Comparison of ENCODE assay signal across 16 cellular contexts in the genomic region with DNA sequence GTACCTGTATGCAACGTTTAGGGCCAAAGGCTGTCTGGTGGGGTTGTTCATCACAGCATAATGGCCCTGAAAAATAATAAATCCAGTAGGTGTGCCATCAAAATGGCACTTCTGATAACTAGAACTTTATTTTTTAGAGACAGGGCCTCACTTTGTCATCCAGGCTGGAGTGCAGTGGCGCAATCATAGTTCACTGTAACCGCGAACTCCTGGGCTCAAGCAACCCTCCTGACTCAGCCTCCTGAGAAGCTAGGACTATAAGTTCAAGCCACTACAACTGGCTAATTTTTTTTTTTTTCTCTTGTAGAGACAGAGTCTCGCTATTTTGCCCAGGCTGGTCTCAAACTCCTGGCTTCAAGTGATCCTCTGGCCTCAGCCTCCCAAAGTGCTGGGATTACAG. TPM values are rescaled to one million over a fixed set of nuclear protein-coding genes. Genes with fewer than 3 reads are reported as not detected.
DNase-seq lines count a peak whose midpoint lies in the region; ATAC-seq and TF ChIP-seq lines count a peak whose summit lies in the region.
"Had no signal": no experiment of that assay in that cellular context is flagged by ENCODE, and none has a peak within 500 bp of the region (broad histone marks: within the 10 kb centered on the region; RNA-seq: fewer than 3 reads in every experiment).

No MANE protein-coding gene starts in this region.

- TF ChIP-seq CTCF in MCF 10A (IDR thresholded peaks at IDR 0.05; ENCODE audit: unreplicated experiment) (no peak), breast epithelium (IDR thresholded peaks at IDR 0.05) (no peak), fibroblast of the aortic adventitia (IDR thresholded peaks at IDR 0.05; ENCODE audit: insufficient read depth, low read length) (no peak), esophagus squamous epithelium (IDR thresholded peaks at IDR 0.05) (no peak), A673 (conservative IDR thresholded peaks at IDR 0.05; ENCODE audit: low read depth, low read length) (no peak)

- no peaks in the 10 kb centered on the region for H3K36me3 Mint-ChIP-seq in MCF 10A (ENCODE audit: insufficient read depth, unreplicated experiment)

- H3K27me3 Mint-ChIP-seq in MCF 10A (ENCODE audit: insufficient read depth, unreplicated experiment): no peaks in the 10 kb centered on the region
- H3K27me3 Mint-ChIP-seq: stimulated activated naive B cell treated with anti-CD40 and anti-IgM and Interleukin-4, amounts not matched to agents 10 μg/mL and 1 μg/mL and 100 μg/mL, for 72 hours had no signal

- peaks cover 7% of the 10 kb centered on the region for H3K4me1 Mint-ChIP-seq in MCF 10A (ENCODE audit: insufficient read depth, unreplicated experiment)

- H3K9ac ChIP-seq in SK-N-MC (ENCODE audit: insufficient read length): no peak overlapping the region

- WGBS in esophagus squamous epithelium, 2 donors: 75 to 82% methylated on average over 5 of the region's 5 CpGs

- no peaks in the 10 kb centered on the region for H3K9me3 ChIP-seq in breast epithelium
- no peaks in the 10 kb centered on the region for H3K9me3 ChIP-seq in SK-N-MC (ENCODE audit: low read depth, low read length)
- H3K9me3 ChIP-seq in esophagus squamous epithelium: no peaks in the 10 kb centered on the region
- no peaks in the 10 kb centered on the region for H3K9me3 ChIP-seq in A673 (ENCODE audit: low read depth, low read length, poor library complexity, severe bottlenecking)
- H3K9me3 ChIP-seq: pancreas had no signal

- no peak overlapping the region for H3K27ac ChIP-seq in breast epithelium
- peak overlapping the region; percentile 85 for H3K27ac ChIP-seq in SK-N-MC
- H3K27ac ChIP-seq in esophagus squamous epithelium: no peak overlapping the region
- no peak overlapping the region for H3K27ac ChIP-seq in A673 (ENCODE audit: low read depth, low read length, poor library complexity, severe bottlenecking)
- H3K27ac ChIP-seq: coronary artery, pancreas had no signal

- no peak overlapping the region for H3K4me3 ChIP-seq in breast epithelium
- no peak overlapping the region for H3K4me3 ChIP-seq in SK-N-MC
- no peak overlapping the region for H3K4me3 ChIP-seq in fibroblast of the aortic adventitia (ENCODE audit: low read depth, low read length)
- H3K4me3 ChIP-seq in esophagus squamous epithelium: no peak overlapping the region
- no peak overlapping the region for H3K4me3 ChIP-seq in A673 (ENCODE audit: low read depth, low read length, poor library complexity, severe bottlenecking)
- H3K4me3 ChIP-seq: coronary artery, pancreas had no signal

- BruUV-seq in MCF 10A (replicated peaks; lab: Mats Ljungman, UMichigan) (no TSS peak), A673 (replicated peaks; lab: Mats Ljungman, UMichigan) (no TSS peak)

- ATAC-seq in GM21360 (IDR thresholded peaks at IDR 0.05; ENCODE audit: unreplicated experiment): no peak
- ATAC-seq: pancreas; stimulated activated naive B cell treated with anti-CD40 and anti-IgM and Interleukin-4, amounts not matched to agents 10 μg/mL and 1 μg/mL and 100 μg/mL, for 72 hours had no signal

- H3K4me3 Mint-ChIP-seq in MCF 10A (ENCODE audit: unreplicated experiment): no peak overlapping the region
- H3K4me3 Mint-ChIP-seq: stimulated activated naive B cell treated with anti-CD40 and anti-IgM and Interleukin-4, amounts not matched to agents 10 μg/mL and 1 μg/mL and 100 μg/mL, for 72 hours had no signal

- H3K36me3 ChIP-seq in breast epithelium (peaks cover 11% of the 10 kb centered on the region), SK-N-MC (ENCODE audit: insufficient read depth, low read length) (peaks cover 76% of the 10 kb centered on the region), esophagus squamous epithelium (peaks cover 43 to 84% (median 75%) of the 10 kb centered on the region in 3 donors), A673 (ENCODE audit: insufficient read depth, low read length, poor library complexity, severe bottlenecking) (peaks cover 75% of the 10 kb centered on the region)

- DNase-seq in MCF 10A (ENCODE audit: unreplicated experiment) (peak; percentile 59), breast epithelium (ENCODE audit: low spot score in 2 of 2) (no peak), SK-N-MC (ENCODE audit: low read depth, low spot score) (no peak), fibroblast of the aortic adventitia (ENCODE audit: low read depth) (peak; percentile 38), esophagus squamous epithelium (lab: John Stamatoyannopoulos, UW) (no peak), NCI-H446 (lab: John Stamatoyannopoulos, UW) (no peak), A673 (ENCODE audit: low spot score) (no peak)
- DNase-seq: Karpas-422; NCI-H1694; NCI-H446 treated with DMSO at 0.1 percent for 48 hours; small intestine; stimulated activated naive B cell treated with anti-CD40 and anti-IgM and Interleukin-4, amounts not matched to agents 10 μg/mL and 1 μg/mL and 100 μg/mL, for 72 hours had no signal

- intact Hi-C loops in MCF 10A (cut with micrococcal nuclease): no loop called here
- intact Hi-C loops in breast epithelium (cut with DNase I; ENCODE audit: low total_unique reads): loop anchor here (2.0 kb wide), 1 partner anchor 60 kb away; no protein-coding TSS in a partner anchor
- intact Hi-C loops in esophagus squamous epithelium (cut with DNase I): no loop called here
- intact Hi-C loops in A673 (cut with micrococcal nuclease; ENCODE audit: unreplicated experiment): no loop called here

- peaks cover 0 to 4% of the 10 kb centered on the region in 2 donors for H3K4me1 ChIP-seq in breast epithelium
- H3K4me1 ChIP-seq in esophagus squamous epithelium: peaks cover 11 to 21% (median 11%) of the 10 kb centered on the region in 3 donors
- H3K4me1 ChIP-seq in A673 (ENCODE audit: insufficient read depth, low read length, poor library complexity, severe bottlenecking): peaks cover 10% of the 10 kb centered on the region

- H3K27me3 ChIP-seq in breast epithelium (no peaks in the 10 kb centered on the region), esophagus squamous epithelium (no peaks in the 10 kb centered on the region), A673 (replicated peaks; ENCODE audit: insufficient read depth, low read depth, low read length, poor library complexity) (no peaks in the 10 kb centered on the region)
- H3K27me3 ChIP-seq: pancreas had no signal

- no peak overlapping the region for H3K27ac Mint-ChIP-seq in MCF 10A (ENCODE audit: low read depth, unreplicated experiment)

- POLR2A ChIA-PET in MCF 10A (lab: Yijun Ruan, JAX): interaction anchor here (1.1 to 3.1 kb wide), 2 partner anchors 10 to 146 kb away, joined by 3 to 9 read pairs; no protein-coding TSS in a partner anchor
- POLR2A ChIA-PET in A673 (lab: Charles Lee; ENCODE audit: low non-redundant PET): no interaction called here

- no peak for TF ChIP-seq POLR2A in breast epithelium (IDR thresholded peaks at IDR 0.05)
- no peak for TF ChIP-seq POLR2A in esophagus squamous epithelium (IDR thresholded peaks at IDR 0.05)

- H3K9me3 Mint-ChIP-seq in MCF 10A (ENCODE audit: unreplicated experiment): no peaks in the 10 kb centered on the region
- H3K9me3 Mint-ChIP-seq: stimulated activated naive B cell treated with anti-CD40 and anti-IgM and Interleukin-4, amounts not matched to agents 10 μg/mL and 1 μg/mL and 100 μg/mL, for 72 hours had no signal

- CTCF ChIA-PET in MCF 10A (lab: Yijun Ruan, JAX) (interaction anchor here (0.5 to 1.8 kb wide), 4 partner anchors 15 to 548 kb away, joined by 3 to 9 read pairs (median 4); no protein-coding TSS in a partner anchor), A673 (lab: Charles Lee) (no interaction called here)

RNA-seq across cellular contexts. Expression of gene SNAPIN, which starts 4.7 kb away (rescaled TPM):
- 55.9 and 63.7 TPM in 2 replicates for total RNA-seq in MCF 10A (2022)
- total RNA-seq in breast epithelium: 10 to 100 TPM; 43.3 to 70.7 (median 54.2) TPM
- total RNA-seq in fibroblast of the aortic adventitia (ENCODE audit: low replicate concordance): 16.7 and 68.8 TPM in 2 replicates
- total RNA-seq in esophagus squamous epithelium: 10 to 100 TPM; 39.9 to 61.2 (median 51.1) TPM
- 47.4 and 55.9 TPM in 2 replicates for total RNA-seq in A673 (2021)

RNA-seq across cellular contexts. Expression of gene ILF2, which starts 7.6 kb away (rescaled TPM):
- total RNA-seq in MCF 10A (2022): 348 and 374 TPM in 2 replicates
- total RNA-seq in breast epithelium: 100 to 1,000 TPM in 2 of 3 donors, 10 to 100 TPM in 1; 92.2 to 169 (median 147) TPM
- total RNA-seq in fibroblast of the aortic adventitia (ENCODE audit: low replicate concordance): 154 and 189 TPM in 2 replicates
- 100 to 1,000 TPM in 3 of 4 donors, 10 to 100 TPM in 1; 78.0 to 166 (median 130) TPM for total RNA-seq in esophagus squamous epithelium
- total RNA-seq in A673 (2021): 391 and 420 TPM in 2 replicates

RNA-seq across cellular contexts. Expression of gene NPR1, which starts 15.3 kb away (rescaled TPM):
- total RNA-seq in MCF 10A (2022) (not detected in 2 replicates), breast epithelium (100 to 1,000 TPM in 1 of 3 donors, 10 to 100 TPM in 2; 19.9 to 134 (median 46.5) TPM), fibroblast of the aortic adventitia (ENCODE audit: low replicate concordance) (1.5 and 24.0 TPM in 2 replicates), esophagus squamous epithelium (10 to 100 TPM in 2 of 4 donors, 1 to 10 TPM in 2; 1.8 to 15.6 (median 6.4) TPM), A673 (2021) (0.87 and 1.1 TPM in 2 replicates)
- total RNA-seq: SK-MEL-5 had no signal

RNA-seq across cellular contexts. Expression of gene CHTOP, which starts 29.3 kb away (rescaled TPM):
- 147 and 156 TPM in 2 replicates for total RNA-seq in MCF 10A (2022)
- 100 to 1,000 TPM in 1 of 3 donors, 10 to 100 TPM in 2; 37.1 to 112 (median 71.8) TPM for total RNA-seq in breast epithelium
- total RNA-seq in fibroblast of the aortic adventitia (ENCODE audit: low replicate concordance): 26.8 and 44.6 TPM in 2 replicates
- total RNA-seq in esophagus squamous epithelium: 10 to 100 TPM; 35.0 to 58.9 (median 47.3) TPM
- total RNA-seq in A673 (2021): 99.8 and 101 TPM in 2 replicates

RNA-seq across cellular contexts. Expression of gene S100A1, which starts 35.0 kb away (rescaled TPM):
- total RNA-seq in MCF 10A (2022) (0.74 TPM in 1 of 2 replicates, not detected in the other), breast epithelium (10 to 100 TPM in 2 of 3 donors, 1 to 10 TPM in 1; 6.1 to 40.0 (median 28.5) TPM), fibroblast of the aortic adventitia (ENCODE audit: low replicate concordance) (0.54 and 2.9 TPM in 2 replicates), esophagus squamous epithelium (1 to 10 TPM in 1 of 4 donors, not detected in 3; 1.8 TPM), A673 (2021) (0.72 TPM in 1 of 2 replicates, not detected in the other)

Comparison
In these comparisons a context has a peak if more than half of its experiments do, and no peak if none do; other contexts are left out.
1. DNase-seq: peak in MCF 10A (single experiment) and fibroblast of the aortic adventitia (single experiment); none in breast epithelium (0 of 2), SK-N-MC (single experiment), esophagus squamous epithelium (single experiment), NCI-H446 (0 of 2) and A673 (single experiment).